Comparison of ENCODE assay signal across 20 cellular contexts in the genomic region with DNA sequence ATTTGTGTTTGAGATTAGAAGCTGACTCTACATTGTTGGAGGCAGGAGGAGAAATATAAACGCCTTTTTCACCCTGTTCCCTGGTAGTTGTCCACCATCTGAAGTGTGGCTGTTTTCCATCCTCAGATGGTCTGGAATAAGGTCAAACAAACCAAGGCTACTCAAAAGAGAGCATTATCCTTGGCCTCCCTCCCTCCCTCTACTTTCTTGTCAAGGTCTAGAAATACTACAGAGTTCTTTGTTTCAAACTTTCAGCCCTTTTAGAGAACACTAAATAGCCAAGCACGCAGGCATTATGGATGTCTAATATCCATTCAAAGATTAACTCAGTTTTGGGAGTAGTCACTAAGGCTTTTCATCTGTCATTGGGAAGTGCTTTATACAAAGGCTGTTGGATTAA.
DNase-seq lines count a peak whose midpoint lies in the region; ATAC-seq lines count a peak whose summit lies in the region.
"Had no signal": no experiment of that assay in that cellular context is flagged by ENCODE, and none has a peak within 500 bp of the region (broad histone marks: within the 10 kb centered on the region; RNA-seq: fewer than 3 reads in every experiment).

No MANE protein-coding gene starts in this region.

- ATAC-seq in GM19328 (IDR thresholded peaks at IDR 0.05; ENCODE audit: unreplicated experiment) = peak; percentile 10
- ATAC-seq in HG03108 (IDR thresholded peaks at IDR 0.05; ENCODE audit: unreplicated experiment) = peak; percentile 9
- ATAC-seq in activated T-helper 17 cell treated with anti-CD3 and anti-CD28 coated beads, Interleukin-2, amount 50 U/mL, for 72 hours (replicated peaks) = peak; percentile 46
- ATAC-seq: left ventricle myocardium superior, mucosa of descending colon, PC-3 had no signal

- H3K27me3 Mint-ChIP-seq in activated T-helper 17 cell treated with anti-CD3 and anti-CD28 coated beads, Interleukin-2, amount 50 U/mL, for 72 hours = no peaks in the 10 kb centered on the region
- H3K27me3 Mint-ChIP-seq: activated T-cell treated with anti-CD3 and anti-CD28 coated beads, Interleukin-2, amount 50 U/mL, for 24 hours had no signal

- peaks cover 20% of the 10 kb centered on the region for H3K4me1 Mint-ChIP-seq in activated T-helper 17 cell treated with anti-CD3 and anti-CD28 coated beads, Interleukin-2, amount 50 U/mL, for 72 hours

- no peaks in the 10 kb centered on the region for H3K36me3 Mint-ChIP-seq in activated T-helper 17 cell treated with anti-CD3 and anti-CD28 coated beads, Interleukin-2, amount 50 U/mL, for 72 hours (ENCODE audit: low read depth)

- DNase-seq in NCI-H2171 treated with DMSO at 0.1 percent for 48 hours (lab: John Stamatoyannopoulos, UW) (peak; percentile 8), NCI-H2171 (lab: John Stamatoyannopoulos, UW) (no peak), NCI-H1092 treated with DMSO at 0.1 percent for 48 hours (lab: John Stamatoyannopoulos, UW) (no peak), SW 1271 (lab: John Stamatoyannopoulos, UW) (no peak)
- DNase-seq in stimulated activated CD4-positive, alpha-beta T cell treated with anti-CD3 and anti-CD28 coated beads, Interleukin-15, amount 100 ng/mL, for 24 hours = no peak
- DNase-seq: activated T-cell treated with anti-CD3 and anti-CD28 coated beads, Interleukin-2, amount 50 U/mL, for 24 hours; AML-193; colonic mucosa; endodermal cell; Karpas-422; left ventricle myocardium superior; mucosa of descending colon; NCI-H1092; NCI-H2029 treated with DMSO at 0.1 percent for 48 hours; NCI-H526 treated with DMSO at 0.1 percent for 48 hours; PC-3; spleen had no signal

- H3K4me3 Mint-ChIP-seq in activated T-helper 17 cell treated with anti-CD3 and anti-CD28 coated beads, Interleukin-2, amount 50 U/mL, for 72 hours = peak overlapping the region; percentile 27
- H3K4me3 Mint-ChIP-seq: activated T-cell treated with anti-CD3 and anti-CD28 coated beads, Interleukin-2, amount 50 U/mL, for 24 hours; endodermal cell had no signal

- peak overlapping the region; percentile 82 for H3K27ac Mint-ChIP-seq in activated T-helper 17 cell treated with anti-CD3 and anti-CD28 coated beads, Interleukin-2, amount 50 U/mL, for 72 hours
- H3K27ac Mint-ChIP-seq: activated T-cell treated with anti-CD3 and anti-CD28 coated beads, Interleukin-2, amount 50 U/mL, for 24 hours; endodermal cell had no signal

- peaks cover 5% of the 10 kb centered on the region for H3K9me3 Mint-ChIP-seq in activated T-helper 17 cell treated with anti-CD3 and anti-CD28 coated beads, Interleukin-2, amount 50 U/mL, for 72 hours
- H3K9me3 Mint-ChIP-seq: activated T-cell treated with anti-CD3 and anti-CD28 coated beads, Interleukin-2, amount 50 U/mL, for 24 hours; endodermal cell had no signal
